In the genomic region with DNA sequence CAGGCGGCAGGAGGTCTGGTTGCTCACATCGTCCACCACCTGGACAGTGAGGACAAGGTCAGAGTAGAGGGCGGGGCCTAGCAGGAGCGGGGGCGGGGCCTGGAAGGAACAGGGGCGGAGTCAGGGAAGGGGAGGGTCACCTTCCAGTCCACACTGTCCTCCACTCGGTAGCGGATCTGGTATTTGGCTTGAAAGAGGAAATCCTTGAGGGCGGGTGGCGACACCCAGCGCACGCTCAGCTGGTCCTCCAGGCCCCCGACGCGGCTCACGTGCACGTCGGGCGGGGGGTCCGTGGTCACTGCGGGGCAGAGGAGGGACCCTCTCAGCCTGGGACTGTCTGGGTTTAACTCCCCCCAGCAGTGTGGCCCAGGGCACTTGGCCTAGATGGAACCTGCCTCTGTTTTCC, we compare ENCODE assay signal across 1 cellular context.
TF ChIP-seq lines count a peak whose summit lies in the region.

No MANE protein-coding gene starts in this region.

TF ChIP-seq in K562, 482 proteins besides CTCF, POLR2A, EP300 and RAD21 (continued from another document and continues in another):
- TF ChIP-seq, protein P1, sequence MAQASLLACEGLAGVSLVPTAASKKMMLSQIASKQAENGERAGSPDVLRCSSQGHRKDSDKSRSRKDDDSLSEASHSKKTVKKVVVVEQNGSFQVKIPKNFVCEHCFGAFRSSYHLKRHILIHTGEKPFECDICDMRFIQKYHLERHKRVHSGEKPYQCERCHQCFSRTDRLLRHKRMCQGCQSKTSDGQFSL (CRISPR knock-in tag; IDR thresholded peaks at IDR 0.05) = no peak
- TF ChIP-seq, protein P1 (tag; IDR thresholded peaks at IDR 0.05) = no peak
- TF ChIP-seq JUNB (CRISPR knock-in tag; conservative IDR thresholded peaks at IDR 0.05) (no peak), KLF10 (CRISPR knock-in tag; IDR thresholded peaks at IDR 0.05) (no peak), FOXK2 (conservative IDR thresholded peaks at IDR 0.05 in 1 of 2, IDR thresholded peaks at IDR 0.05 in 1 of 2; ENCODE audit: low read depth in 2 of 2) (peak in 1 of 2 experiments; percentile 13; a peak in 1 of 4 replicates), JUN (IDR thresholded peaks at IDR 0.05; ENCODE audit: borderline replicate concordance, low read depth, low read length) (no peak), JUN (CRISPR knock-in tag; IDR thresholded peaks at IDR 0.05; ENCODE audit: borderline replicate concordance) (no peak), HLTF (IDR thresholded peaks at IDR 0.05) (no peak), SNRNP70 (optimal IDR thresholded peaks at IDR 0.05; ENCODE audit: low read depth, low read length) (no peak), PHB (CRISPR knock-in tag; IDR thresholded peaks at IDR 0.05) (no peak), ZFX (CRISPR knock-in tag; IDR thresholded peaks at IDR 0.05) (peak; percentile 59; the same call in 1 of the 2 replicates), EGR1 (conservative IDR thresholded peaks at IDR 0.05) (peak; percentile 48), DDX20 (tag; IDR thresholded peaks at IDR 0.05; ENCODE audit: low read depth) (no peak), POLR2B (IDR thresholded peaks at IDR 0.05; ENCODE audit: low read depth, partially characterized antibody) (no peak), SMAD2 (IDR thresholded peaks at IDR 0.05; ENCODE audit: low read depth, low read length) (no peak), ZNF143 (CRISPR knock-in tag; IDR thresholded peaks at IDR 0.05) (no peak), POLR2G (IDR thresholded peaks at IDR 0.05; ENCODE audit: low read depth, low read length) (peak; percentile 83), ZC3H4 (CRISPR knock-in tag; IDR thresholded peaks at IDR 0.05; ENCODE audit: borderline replicate concordance) (no peak), NR2C2 (CRISPR knock-in tag; IDR thresholded peaks at IDR 0.05) (no peak), NR2C2 (tag; IDR thresholded peaks at IDR 0.05) (no peak), PHF8 (IDR thresholded peaks at IDR 0.05; ENCODE audit: borderline replicate concordance, low read length) (peak; percentile 58; the same call in 1 of the 2 replicates), NFIX (CRISPR knock-in tag; IDR thresholded peaks at IDR 0.05; ENCODE audit: low read depth) (no peak), PCBP2 (IDR thresholded peaks at IDR 0.05; ENCODE audit: low read depth, low read length, poor library complexity, severe bottlenecking) (no peak), KDM2B (CRISPR knock-in tag; IDR thresholded peaks at IDR 0.05) (no peak)
- TF ChIP-seq, protein P2, sequence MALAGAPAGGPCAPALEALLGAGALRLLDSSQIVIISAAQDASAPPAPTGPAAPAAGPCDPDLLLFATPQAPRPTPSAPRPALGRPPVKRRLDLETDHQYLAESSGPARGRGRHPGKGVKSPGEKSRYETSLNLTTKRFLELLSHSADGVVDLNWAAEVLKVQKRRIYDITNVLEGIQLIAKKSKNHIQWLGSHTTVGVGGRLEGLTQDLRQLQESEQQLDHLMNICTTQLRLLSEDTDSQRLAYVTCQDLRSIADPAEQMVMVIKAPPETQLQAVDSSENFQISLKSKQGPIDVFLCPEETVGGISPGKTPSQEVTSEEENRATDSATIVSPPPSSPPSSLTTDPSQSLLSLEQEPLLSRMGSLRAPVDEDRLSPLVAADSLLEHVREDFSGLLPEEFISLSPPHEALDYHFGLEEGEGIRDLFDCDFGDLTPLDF (CRISPR knock-in tag; IDR thresholded peaks at IDR 0.05) = no peak
- TF ChIP-seq, protein P3, sequence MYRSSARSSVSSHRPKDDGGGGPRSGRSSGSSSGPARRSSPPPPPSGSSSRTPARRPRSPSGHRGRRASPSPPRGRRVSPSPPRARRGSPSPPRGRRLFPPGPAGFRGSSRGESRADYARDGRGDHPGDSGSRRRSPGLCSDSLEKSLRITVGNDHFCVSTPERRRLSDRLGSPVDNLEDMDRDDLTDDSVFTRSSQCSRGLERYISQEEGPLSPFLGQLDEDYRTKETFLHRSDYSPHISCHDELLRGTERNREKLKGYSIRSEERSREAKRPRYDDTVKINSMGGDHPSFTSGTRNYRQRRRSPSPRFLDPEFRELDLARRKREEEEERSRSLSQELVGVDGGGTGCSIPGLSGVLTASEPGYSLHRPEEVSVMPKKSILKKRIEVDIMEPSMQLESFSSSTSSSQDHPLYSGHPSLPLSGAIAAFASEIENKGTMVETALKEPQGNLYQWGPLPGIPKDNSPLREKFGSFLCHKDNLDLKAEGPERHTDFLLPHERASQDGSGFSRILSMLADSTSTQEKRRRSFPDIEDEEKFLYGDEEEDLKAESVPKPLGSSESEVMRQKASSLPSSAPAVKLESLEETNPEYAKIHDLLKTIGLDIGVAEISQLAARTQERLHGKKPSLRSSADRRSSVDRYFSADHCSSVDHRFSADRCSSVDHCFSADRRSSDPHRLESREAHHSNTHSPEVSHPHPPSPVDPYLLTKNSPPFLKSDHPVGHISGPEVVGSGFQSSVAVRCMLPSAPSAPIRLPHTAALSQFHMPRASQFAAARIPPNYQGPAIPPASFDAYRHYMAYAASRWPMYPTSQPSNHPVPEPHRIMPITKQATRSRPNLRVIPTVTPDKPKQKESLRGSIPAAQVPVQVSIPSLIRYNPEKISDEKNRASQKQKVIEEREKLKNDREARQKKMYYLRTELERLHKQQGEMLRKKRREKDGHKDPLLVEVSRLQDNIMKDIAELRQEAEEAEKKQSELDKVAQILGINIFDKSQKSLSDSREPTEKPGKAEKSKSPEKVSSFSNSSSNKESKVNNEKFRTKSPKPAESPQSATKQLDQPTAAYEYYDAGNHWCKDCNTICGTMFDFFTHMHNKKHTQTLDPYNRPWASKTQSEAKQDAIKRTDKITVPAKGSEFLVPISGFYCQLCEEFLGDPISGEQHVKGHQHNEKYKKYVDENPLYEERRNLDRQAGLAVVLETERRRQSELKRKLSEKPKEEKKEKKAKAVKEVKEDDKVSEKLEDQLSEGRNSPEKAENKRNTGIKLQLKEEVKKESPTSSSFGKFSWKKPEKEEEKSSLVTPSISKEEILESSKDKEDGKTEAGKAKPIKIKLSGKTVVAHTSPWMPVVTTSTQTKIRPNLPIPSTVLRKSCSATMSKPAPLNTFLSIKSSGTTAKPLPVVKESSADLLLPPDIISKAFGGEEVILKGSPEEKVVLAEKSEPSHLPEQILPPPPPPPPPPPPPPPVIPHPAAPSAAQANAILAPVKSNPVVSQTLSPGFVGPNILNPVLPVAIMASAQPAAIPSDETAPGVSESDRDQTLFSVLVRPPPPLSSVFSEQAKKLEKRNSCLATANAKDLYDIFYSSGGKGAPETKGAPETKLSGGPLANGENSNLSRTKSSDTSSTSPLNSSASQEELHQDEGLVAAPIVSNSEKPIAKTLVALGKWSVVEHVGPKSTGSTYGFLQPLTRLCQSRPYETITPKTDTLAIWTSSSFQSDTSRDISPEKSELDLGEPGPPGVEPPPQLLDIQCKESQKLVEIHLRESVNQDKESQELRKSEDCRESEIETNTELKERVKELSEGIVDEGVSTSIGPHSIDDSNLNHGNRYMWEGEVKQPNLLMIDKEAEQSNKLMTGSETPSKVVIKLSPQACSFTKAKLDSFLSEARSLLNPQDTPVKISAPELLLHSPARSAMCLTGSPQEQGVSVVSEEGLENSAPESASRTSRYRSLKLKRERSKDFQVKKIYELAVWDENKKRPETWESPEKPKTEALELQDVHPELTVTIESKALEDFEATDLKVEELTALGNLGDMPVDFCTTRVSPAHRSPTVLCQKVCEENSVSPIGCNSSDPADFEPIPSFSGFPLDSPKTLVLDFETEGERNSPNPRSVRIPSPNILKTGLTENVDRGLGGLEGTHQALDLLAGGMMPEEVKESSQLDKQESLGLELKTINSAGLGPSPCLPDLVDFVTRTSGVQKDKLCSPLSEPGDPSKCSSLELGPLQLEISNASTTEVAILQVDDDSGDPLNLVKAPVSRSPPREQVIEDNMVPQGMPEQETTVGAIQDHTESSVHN (IDR thresholded peaks at IDR 0.05; ENCODE audit: borderline replicate concordance in 1 of 2, low read depth in 1 of 2) = no peak
- TF ChIP-seq, protein P4, sequence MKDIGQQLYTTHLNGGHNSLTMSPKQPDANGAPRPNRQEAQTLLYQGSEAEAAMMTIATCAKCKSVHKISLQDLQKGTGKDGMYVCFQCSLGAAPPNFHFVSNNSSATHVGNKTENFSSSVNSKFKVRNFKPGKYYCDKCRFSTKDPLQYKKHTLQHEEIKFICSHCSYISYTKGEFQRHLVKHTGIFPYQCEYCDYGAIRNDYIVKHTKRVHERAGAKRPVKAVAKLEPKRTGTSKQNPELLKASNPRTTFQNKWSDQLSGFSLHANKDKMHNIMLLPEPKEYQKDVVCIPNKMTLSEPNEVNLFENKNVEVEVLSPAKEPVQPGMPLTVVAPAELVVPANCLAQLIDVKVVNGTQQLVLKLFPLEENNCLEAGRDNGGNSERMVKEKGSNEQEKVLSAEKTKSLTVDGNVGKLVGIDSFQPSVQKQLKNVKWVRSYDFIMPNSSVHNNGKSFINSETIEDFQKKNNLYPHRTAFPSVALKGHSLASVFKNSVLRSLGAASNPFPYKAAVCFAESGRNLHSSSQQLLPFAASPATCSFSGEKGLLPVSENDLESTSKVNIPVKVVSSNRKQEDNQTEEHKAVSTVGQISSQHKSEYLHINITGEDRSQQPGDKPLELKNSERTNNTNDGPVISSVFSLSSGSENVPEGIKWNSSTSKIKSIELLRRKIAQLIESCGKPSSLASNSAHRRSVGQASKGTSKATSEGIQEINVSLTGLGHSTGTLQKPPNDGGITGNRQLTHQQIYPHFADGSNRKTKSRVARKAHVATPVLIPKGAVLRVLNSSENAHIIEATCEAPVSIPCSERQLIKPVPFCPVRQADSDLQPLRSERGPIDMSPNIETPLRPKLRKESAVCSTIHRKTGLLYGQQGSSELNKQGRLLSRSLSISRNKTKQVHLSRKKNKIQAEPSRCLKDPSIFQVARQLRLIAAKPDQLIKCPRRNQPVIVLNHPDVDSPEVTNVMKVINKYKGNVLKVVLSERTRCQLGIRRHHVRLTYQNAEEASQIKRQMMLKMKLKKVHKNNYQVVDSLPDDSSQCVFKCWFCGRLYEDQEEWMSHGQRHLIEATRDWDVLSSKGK (CRISPR knock-in tag; IDR thresholded peaks at IDR 0.05) = no peak
- TF ChIP-seq, protein P5, sequence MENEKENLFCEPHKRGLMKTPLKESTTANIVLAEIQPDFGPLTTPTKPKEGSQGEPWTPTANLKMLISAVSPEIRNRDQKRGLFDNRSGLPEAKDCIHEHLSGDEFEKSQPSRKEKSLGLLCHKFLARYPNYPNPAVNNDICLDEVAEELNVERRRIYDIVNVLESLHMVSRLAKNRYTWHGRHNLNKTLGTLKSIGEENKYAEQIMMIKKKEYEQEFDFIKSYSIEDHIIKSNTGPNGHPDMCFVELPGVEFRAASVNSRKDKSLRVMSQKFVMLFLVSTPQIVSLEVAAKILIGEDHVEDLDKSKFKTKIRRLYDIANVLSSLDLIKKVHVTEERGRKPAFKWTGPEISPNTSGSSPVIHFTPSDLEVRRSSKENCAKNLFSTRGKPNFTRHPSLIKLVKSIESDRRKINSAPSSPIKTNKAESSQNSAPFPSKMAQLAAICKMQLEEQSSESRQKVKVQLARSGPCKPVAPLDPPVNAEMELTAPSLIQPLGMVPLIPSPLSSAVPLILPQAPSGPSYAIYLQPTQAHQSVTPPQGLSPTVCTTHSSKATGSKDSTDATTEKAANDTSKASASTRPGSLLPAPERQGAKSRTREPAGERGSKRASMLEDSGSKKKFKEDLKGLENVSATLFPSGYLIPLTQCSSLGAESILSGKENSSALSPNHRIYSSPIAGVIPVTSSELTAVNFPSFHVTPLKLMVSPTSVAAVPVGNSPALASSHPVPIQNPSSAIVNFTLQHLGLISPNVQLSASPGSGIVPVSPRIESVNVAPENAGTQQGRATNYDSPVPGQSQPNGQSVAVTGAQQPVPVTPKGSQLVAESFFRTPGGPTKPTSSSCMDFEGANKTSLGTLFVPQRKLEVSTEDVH (IDR thresholded peaks at IDR 0.05; ENCODE audit: low read depth, partially characterized antibody) = no peak
- TF ChIP-seq, protein P6, sequence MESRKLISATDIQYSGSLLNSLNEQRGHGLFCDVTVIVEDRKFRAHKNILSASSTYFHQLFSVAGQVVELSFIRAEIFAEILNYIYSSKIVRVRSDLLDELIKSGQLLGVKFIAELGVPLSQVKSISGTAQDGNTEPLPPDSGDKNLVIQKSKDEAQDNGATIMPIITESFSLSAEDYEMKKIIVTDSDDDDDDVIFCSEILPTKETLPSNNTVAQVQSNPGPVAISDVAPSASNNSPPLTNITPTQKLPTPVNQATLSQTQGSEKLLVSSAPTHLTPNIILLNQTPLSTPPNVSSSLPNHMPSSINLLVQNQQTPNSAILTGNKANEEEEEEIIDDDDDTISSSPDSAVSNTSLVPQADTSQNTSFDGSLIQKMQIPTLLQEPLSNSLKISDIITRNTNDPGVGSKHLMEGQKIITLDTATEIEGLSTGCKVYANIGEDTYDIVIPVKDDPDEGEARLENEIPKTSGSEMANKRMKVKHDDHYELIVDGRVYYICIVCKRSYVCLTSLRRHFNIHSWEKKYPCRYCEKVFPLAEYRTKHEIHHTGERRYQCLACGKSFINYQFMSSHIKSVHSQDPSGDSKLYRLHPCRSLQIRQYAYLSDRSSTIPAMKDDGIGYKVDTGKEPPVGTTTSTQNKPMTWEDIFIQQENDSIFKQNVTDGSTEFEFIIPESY (CRISPR knock-in tag; IDR thresholded peaks at IDR 0.05) = no peak; the same call in 1 of the 2 replicates
- TF ChIP-seq, protein P7, sequence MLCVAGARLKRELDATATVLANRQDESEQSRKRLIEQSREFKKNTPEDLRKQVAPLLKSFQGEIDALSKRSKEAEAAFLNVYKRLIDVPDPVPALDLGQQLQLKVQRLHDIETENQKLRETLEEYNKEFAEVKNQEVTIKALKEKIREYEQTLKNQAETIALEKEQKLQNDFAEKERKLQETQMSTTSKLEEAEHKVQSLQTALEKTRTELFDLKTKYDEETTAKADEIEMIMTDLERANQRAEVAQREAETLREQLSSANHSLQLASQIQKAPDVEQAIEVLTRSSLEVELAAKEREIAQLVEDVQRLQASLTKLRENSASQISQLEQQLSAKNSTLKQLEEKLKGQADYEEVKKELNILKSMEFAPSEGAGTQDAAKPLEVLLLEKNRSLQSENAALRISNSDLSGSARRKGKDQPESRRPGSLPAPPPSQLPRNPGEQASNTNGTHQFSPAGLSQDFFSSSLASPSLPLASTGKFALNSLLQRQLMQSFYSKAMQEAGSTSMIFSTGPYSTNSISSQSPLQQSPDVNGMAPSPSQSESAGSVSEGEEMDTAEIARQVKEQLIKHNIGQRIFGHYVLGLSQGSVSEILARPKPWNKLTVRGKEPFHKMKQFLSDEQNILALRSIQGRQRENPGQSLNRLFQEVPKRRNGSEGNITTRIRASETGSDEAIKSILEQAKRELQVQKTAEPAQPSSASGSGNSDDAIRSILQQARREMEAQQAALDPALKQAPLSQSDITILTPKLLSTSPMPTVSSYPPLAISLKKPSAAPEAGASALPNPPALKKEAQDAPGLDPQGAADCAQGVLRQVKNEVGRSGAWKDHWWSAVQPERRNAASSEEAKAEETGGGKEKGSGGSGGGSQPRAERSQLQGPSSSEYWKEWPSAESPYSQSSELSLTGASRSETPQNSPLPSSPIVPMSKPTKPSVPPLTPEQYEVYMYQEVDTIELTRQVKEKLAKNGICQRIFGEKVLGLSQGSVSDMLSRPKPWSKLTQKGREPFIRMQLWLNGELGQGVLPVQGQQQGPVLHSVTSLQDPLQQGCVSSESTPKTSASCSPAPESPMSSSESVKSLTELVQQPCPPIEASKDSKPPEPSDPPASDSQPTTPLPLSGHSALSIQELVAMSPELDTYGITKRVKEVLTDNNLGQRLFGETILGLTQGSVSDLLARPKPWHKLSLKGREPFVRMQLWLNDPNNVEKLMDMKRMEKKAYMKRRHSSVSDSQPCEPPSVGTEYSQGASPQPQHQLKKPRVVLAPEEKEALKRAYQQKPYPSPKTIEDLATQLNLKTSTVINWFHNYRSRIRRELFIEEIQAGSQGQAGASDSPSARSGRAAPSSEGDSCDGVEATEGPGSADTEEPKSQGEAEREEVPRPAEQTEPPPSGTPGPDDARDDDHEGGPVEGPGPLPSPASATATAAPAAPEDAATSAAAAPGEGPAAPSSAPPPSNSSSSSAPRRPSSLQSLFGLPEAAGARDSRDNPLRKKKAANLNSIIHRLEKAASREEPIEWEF (CRISPR knock-in tag; IDR thresholded peaks at IDR 0.05) = no peak
